9 cellular contexts compared by ENCODE assay signal in genomic region chr10:122112625-122113160, GRCh38.
A peak's percentile ranks its signal among the peaks of the same experiment; 100 is the strongest.
DNase-seq lines count a peak whose midpoint lies in the region; ATAC-seq, FAIRE-seq and TF ChIP-seq lines count a peak whose summit lies in the region.
"Had no signal": no experiment of that assay in that cellular context is flagged by ENCODE, and none has a peak within 500 bp of the region (broad histone marks: within the 10 kb centered on the region; RNA-seq: fewer than 3 reads in every experiment).

No MANE protein-coding gene starts in this region.

- H3K27ac ChIP-seq in esophagus (ENCODE audit: low read depth in 2 of 2, low read length in 1 of 2) (peak overlapping the region; percentile 95 to 97), mesodermal cell (ENCODE audit: low read depth, low read length, severe bottlenecking) (peak overlapping the region; percentile 98)

- H3K4me1 ChIP-seq in esophagus (ENCODE audit: control insufficient read depth in 2 of 2, insufficient read depth in 2 of 2, low read length in 1 of 2) (peaks cover 0 to 7% of the 10 kb centered on the region in 2 donors), mesodermal cell (ENCODE audit: control insufficient read depth, insufficient read depth, low read length, poor library complexity, severe bottlenecking) (peaks cover 19% of the 10 kb centered on the region)

- H3K4me3 ChIP-seq in AG09309 (ENCODE audit: control insufficient read depth, low read depth, low read length): peak overlapping the region; percentile 60
- peak overlapping the region; percentile 67 to 68 for H3K4me3 ChIP-seq in esophagus (ENCODE audit: low read depth in 1 of 2, low read length in 2 of 2)
- H3K4me3 ChIP-seq in mesodermal cell (ENCODE audit: extremely low read depth, insufficient read depth, low read length, poor library complexity, severe bottlenecking): peak overlapping the region; percentile 86

- H3K36me3 ChIP-seq in esophagus (ENCODE audit: control insufficient read depth in 2 of 2, insufficient read depth in 2 of 2, low read length in 1 of 2) (no peaks in the 10 kb centered on the region), mesodermal cell (ENCODE audit: control insufficient read depth, insufficient read depth, low read length) (no peaks in the 10 kb centered on the region)

- FAIRE-seq in urothelium cell line (lab: Jason Lieb, UNC): no peak

- WGBS in esophagus, 2 donors: 1 to 3% methylated on average over 61 to 63 of the region's 63 CpGs
- WGBS in mesodermal cell (ENCODE audit: insufficient coverage in 2 of 2), 2 experiments: 0 to 1% methylated on average over 46 to 52 of the region's 63 CpGs

- DNase-seq in AG09309 (ENCODE audit: low read depth) (peak; percentile 87), HCEC 1CT (peak; percentile 96), RPMI8226 (peak; percentile 57), urothelium cell line (ENCODE audit: low spot score) (peak; percentile 77), inferior parietal cortex (ENCODE audit: extremely low spot score) (no peak)
- DNase-seq: naive B cell had no signal

- ATAC-seq in HG03354 (IDR thresholded peaks at IDR 0.05; ENCODE audit: poor library complexity, severe bottlenecking, unreplicated experiment): no peak

- no peaks in the 10 kb centered on the region for H3K27me3 ChIP-seq in esophagus (ENCODE audit: control insufficient read depth in 1 of 2, insufficient read depth in 2 of 2, low read length in 2 of 2)

- TF ChIP-seq CTCF in AG09309 (IDR thresholded peaks at IDR 0.05; ENCODE audit: control insufficient read depth, insufficient read depth, low read depth, low read length, missing control alignments): peak; percentile 34

- H3K9me3 ChIP-seq in esophagus (ENCODE audit: control insufficient read depth in 2 of 2, insufficient read depth in 1 of 2, low read depth in 1 of 2, low read length in 1 of 2): no peaks in the 10 kb centered on the region
- no peaks in the 10 kb centered on the region for H3K9me3 ChIP-seq in mesodermal cell (ENCODE audit: control insufficient read depth, low read length)
